8 cellular contexts compared by ENCODE assay signal in genomic region chr16:19907161-19907992, GRCh38. TPM values are rescaled to one million over a fixed set of nuclear protein-coding genes. Genes with fewer than 3 reads are reported as not detected.
DNase-seq lines count a peak whose midpoint lies in the region; ATAC-seq, FAIRE-seq and TF ChIP-seq lines count a peak whose summit lies in the region.

No MANE protein-coding gene starts in this region.

- H3K27me3 ChIP-seq in A673 (replicated peaks; ENCODE audit: insufficient read depth, low read depth, low read length, poor library complexity) (no peaks in the 10 kb centered on the region), pancreas (no peaks in the 10 kb centered on the region)

- H3K27ac Mint-ChIP-seq in type B pancreatic cell, result peak overlapping the region; percentile 50

- no peaks in the 10 kb centered on the region for H3K9me3 Mint-ChIP-seq in type B pancreatic cell

- peak; percentile 98 for TF ChIP-seq CTCF in A673 (conservative IDR thresholded peaks at IDR 0.05; ENCODE audit: low read depth, low read length)
- TF ChIP-seq CTCF in pancreas (IDR thresholded peaks at IDR 0.05), result peak; percentile 93 to 98 (median 96)
- peak; percentile 99 for TF ChIP-seq CTCF in type B pancreatic cell (conservative IDR thresholded peaks at IDR 0.05)

- peak; percentile 94 to 100 (median 99) for ATAC-seq in pancreas

- POLR2A ChIA-PET in A673 (lab: Charles Lee; ENCODE audit: low non-redundant PET), result no interaction called here

- H3K4me1 ChIP-seq in A673 (ENCODE audit: insufficient read depth, low read length, poor library complexity, severe bottlenecking) (no peaks in the 10 kb centered on the region), pancreas (no peaks in the 10 kb centered on the region)

- 18 to 19% methylated on average over 24 of the region's 24 CpGs for WGBS in pancreas, 2 donors

- H3K36me3 Mint-ChIP-seq in type B pancreatic cell, result no peaks in the 10 kb centered on the region

- BruUV-seq in A673 (replicated peaks; lab: Mats Ljungman, UMichigan), result no TSS peak

- DNase-seq in A673 (ENCODE audit: low spot score) (peak; percentile 83), GM18507 (ENCODE audit: extremely low spot score, insufficient read length, low read depth) (peak; percentile 62), KG1 (lab: John Stamatoyannopoulos, UW) (peak; percentile 70), SHP77 treated with DMSO at 0.1 percent for 48 hours (lab: John Stamatoyannopoulos, UW) (peak; percentile 2), foreskin melanocyte (peak; percentile 47), pancreas (peak; percentile 38 to 87 (median 76)), type B pancreatic cell (ENCODE audit: extremely low spot score, unreplicated experiment) (peak; percentile 79)
- peak; percentile 88 for DNase-seq in activated effector memory CD4-positive, alpha-beta T cell treated with anti-CD3 and anti-CD28 coated beads, Interleukin-2, amount 50 U/mL, for 16 hours

- H3K9me3 ChIP-seq in A673 (ENCODE audit: low read depth, low read length, poor library complexity, severe bottlenecking), result no peaks in the 10 kb centered on the region
- no peaks in the 10 kb centered on the region for H3K9me3 ChIP-seq in pancreas

- FAIRE-seq in GM18507 (lab: Jason Lieb, UNC), result peak; percentile 82
- FAIRE-seq in pancreas (lab: Jason Lieb, UNC), result no peak

- peaks cover 14% of the 10 kb centered on the region for H3K27me3 Mint-ChIP-seq in type B pancreatic cell

- CTCF ChIA-PET in A673 (lab: Charles Lee), result interaction anchor here (0.5 to 2.5 kb wide), 17 partner anchors 8 to 482 kb away, joined by 3 to 77 read pairs (median 4); no protein-coding TSS in a partner anchor

- no peak overlapping the region for H3K27ac ChIP-seq in A673 (ENCODE audit: low read depth, low read length, poor library complexity, severe bottlenecking)
- no peak overlapping the region for H3K27ac ChIP-seq in pancreas

- peaks cover 6% of the 10 kb centered on the region for H3K4me1 Mint-ChIP-seq in type B pancreatic cell (ENCODE audit: unreplicated experiment)

- no peaks in the 10 kb centered on the region for H3K36me3 ChIP-seq in A673 (ENCODE audit: insufficient read depth, low read length, poor library complexity, severe bottlenecking)
- H3K36me3 ChIP-seq in pancreas, result no peaks in the 10 kb centered on the region

- H3K4me3 ChIP-seq in A673 (ENCODE audit: low read depth, low read length, poor library complexity, severe bottlenecking) (no peak overlapping the region), pancreas (peak overlapping the region in 1 of 4 donors; percentile 17)

- intact Hi-C loops in A673 (cut with micrococcal nuclease; ENCODE audit: unreplicated experiment) (loop anchor here (2.0 kb wide), 2 partner anchors 393 to 475 kb away; no protein-coding TSS in a partner anchor), pancreas (cut with DNase I) (loop anchor here (5.0 to 10.0 kb wide), 3 partner anchors 387 to 477 kb away; no protein-coding TSS in a partner anchor)

- H3K4me3 Mint-ChIP-seq in type B pancreatic cell, result no peak overlapping the region

RNA-seq across cellular contexts. Expression of gene GPRC5B, which starts 22.7 kb away (rescaled TPM):
- 4.0 and 6.9 TPM in 2 replicates for total RNA-seq in A673 (2021)
- 10 to 100 TPM; 20.0 to 95.5 (median 30.6) TPM for total RNA-seq in pancreas
- 10 to 100 TPM; 26.4 to 28.3 TPM for polyA plus RNA-seq in pancreas
- 25.8 and 53.8 TPM in 2 replicates for total RNA-seq in type B pancreatic cell (ENCODE audit: low replicate concordance)

Comparison
In these comparisons a context has a peak if more than half of its experiments do, and no peak if none do; other contexts are left out.
1. DNase-seq: peak in every context shown above with its lines; median percentile 88 in activated effector memory CD4-positive, alpha-beta T cell treated with anti-CD3 and anti-CD28 coated beads, Interleukin-2, amount 50 U/mL, for 16 hours; 83 in A673; 79 in type B pancreatic cell; 76 in pancreas; 70 in KG1; 62 in GM18507; 47 in foreskin melanocyte; 2 in SHP77 treated with DMSO at 0.1 percent for 48 hours.